In the genomic region with DNA sequence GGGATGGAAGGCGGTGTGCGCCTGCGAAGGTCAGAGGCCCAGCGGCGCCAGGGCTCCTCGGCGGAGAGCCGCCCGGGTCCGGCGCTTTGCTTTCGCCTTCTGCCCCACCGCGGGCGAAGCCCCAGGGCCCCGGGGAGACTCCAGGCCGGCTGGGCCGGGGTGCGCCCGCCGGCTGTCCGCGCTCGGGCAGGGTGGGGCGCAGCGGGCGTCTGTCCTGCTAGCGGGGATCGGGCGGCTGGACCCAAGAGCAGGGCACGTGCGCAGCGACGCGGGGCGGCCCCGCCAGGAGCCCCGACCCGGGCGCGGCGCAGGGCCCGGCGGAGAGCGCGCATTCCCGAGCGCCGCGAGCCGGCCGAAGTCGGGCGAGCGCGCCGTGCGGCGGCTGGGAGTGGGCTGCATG, we compare ENCODE assay signal across 8 cellular contexts. TPM values are rescaled to one million over a fixed set of nuclear protein-coding genes. Genes with fewer than 3 reads are reported as not detected.
DNase-seq lines count a peak whose midpoint lies in the region; ATAC-seq and TF ChIP-seq lines count a peak whose summit lies in the region.

No MANE protein-coding gene starts in this region.

- no peak for TF ChIP-seq POLR2A in upper lobe of left lung (IDR thresholded peaks at IDR 0.05)

- H3K9me3 Mint-ChIP-seq in activated naive CD4-positive, alpha-beta T cell treated with anti-CD3 and anti-CD28 coated beads for 36 hours, result no peaks in the 10 kb centered on the region
- H3K9me3 Mint-ChIP-seq in WTC11, result no peaks in the 10 kb centered on the region

- WGBS in upper lobe of left lung, 2 donors, result 3 to 7% methylated on average over 12 to 30 of the region's 59 CpGs

- peaks cover 9% of the 10 kb centered on the region for H3K4me1 Mint-ChIP-seq in activated naive CD4-positive, alpha-beta T cell treated with anti-CD3 and anti-CD28 coated beads for 36 hours (ENCODE audit: low read depth)
- H3K4me1 Mint-ChIP-seq in WTC11, result peaks cover 30% of the 10 kb centered on the region

- POLR2A ChIA-PET in WTC11 (lab: Charles Lee), result no interaction called here

- H3K36me3 Mint-ChIP-seq in activated naive CD4-positive, alpha-beta T cell treated with anti-CD3 and anti-CD28 coated beads for 36 hours (ENCODE audit: low read depth), result no peaks in the 10 kb centered on the region
- no peaks in the 10 kb centered on the region for H3K36me3 Mint-ChIP-seq in WTC11

- H3K4me3 Mint-ChIP-seq in activated naive CD4-positive, alpha-beta T cell treated with anti-CD3 and anti-CD28 coated beads for 36 hours, result peak overlapping the region; percentile 68
- peak overlapping the region; percentile 78 for H3K4me3 Mint-ChIP-seq in WTC11

- TF ChIP-seq CTCF in WTC11 (IDR thresholded peaks at IDR 0.05), result no peak
- no peak for TF ChIP-seq CTCF in upper lobe of left lung (IDR thresholded peaks at IDR 0.05)

- peak overlapping the region in 3 of 4 donors; percentile 47 to 56 (median 51) for H3K4me3 ChIP-seq in upper lobe of left lung

- no peaks in the 10 kb centered on the region for H3K9me3 ChIP-seq in upper lobe of left lung

- TF ChIP-seq EP300 in upper lobe of left lung (IDR thresholded peaks at IDR 0.05), result no peak

- no peaks in the 10 kb centered on the region for H3K36me3 ChIP-seq in upper lobe of left lung

- H3K4me1 ChIP-seq in upper lobe of left lung, result peaks cover 13 to 23% (median 16%) of the 10 kb centered on the region in 4 donors

- peak; percentile 36 for ATAC-seq in WTC11
- ATAC-seq in upper lobe of left lung (ENCODE audit: low FRiP score in 2 of 2), result peak in 1 of 2 donors; percentile 42

- CTCF ChIA-PET in activated naive CD4-positive, alpha-beta T cell treated with anti-CD3 and anti-CD28 coated beads for 36 hours (lab: Charles Lee), result interaction anchor here (0.9 to 3.0 kb wide), 5 partner anchors 9 to 529 kb away, joined by 3 to 7 read pairs (median 4); no protein-coding TSS in a partner anchor
- CTCF ChIA-PET in WTC11 (lab: Charles Lee), result interaction anchor here (0.9 to 4.7 kb wide), 6 partner anchors 9 to 529 kb away, joined by 3 to 45 read pairs (median 5); no protein-coding TSS in a partner anchor

- no peak overlapping the region for H3K27ac ChIP-seq in upper lobe of left lung

- no peak for DNase-seq in activated naive CD4-positive, alpha-beta T cell treated with anti-CD3 and anti-CD28 coated beads for 36 hours
- no peak for DNase-seq in activated naive CD4-positive, alpha-beta T cell (lab: John Stamatoyannopoulos, UW)
- DNase-seq in WTC11 (ENCODE audit: low spot score), result peak; percentile 41
- peak; percentile 43 for DNase-seq in iPS-NIHi7 (ENCODE audit: extremely low spot score)
- DNase-seq in upper lobe of left lung, result no peak
- DNase-seq in NCI-H187 (lab: John Stamatoyannopoulos, UW), result no peak
- no peak for DNase-seq in T-helper 9 cell
- no peak for DNase-seq in hippocampal formation (lab: John Stamatoyannopoulos, UW)

- no peak overlapping the region for H3K27ac Mint-ChIP-seq in activated naive CD4-positive, alpha-beta T cell treated with anti-CD3 and anti-CD28 coated beads for 36 hours
- no peak overlapping the region for H3K27ac Mint-ChIP-seq in WTC11

- H3K27me3 Mint-ChIP-seq in activated naive CD4-positive, alpha-beta T cell treated with anti-CD3 and anti-CD28 coated beads for 36 hours (ENCODE audit: low read depth), result peaks cover 68% of the 10 kb centered on the region
- H3K27me3 Mint-ChIP-seq in WTC11 (ENCODE audit: low read depth), result peaks cover 82% of the 10 kb centered on the region

- H3K27me3 ChIP-seq in upper lobe of left lung, result peaks cover 0 to 24% (median 12%) of the 10 kb centered on the region in 4 donors

- intact Hi-C loops in activated naive CD4-positive, alpha-beta T cell treated with anti-CD3 and anti-CD28 coated beads for 36 hours (cut with micrococcal nuclease), result no loop called here

TF ChIP-seq in WTC11, 78 proteins besides CTCF, POLR2A, EP300 and RAD21:
- TF ChIP-seq, protein P1, sequence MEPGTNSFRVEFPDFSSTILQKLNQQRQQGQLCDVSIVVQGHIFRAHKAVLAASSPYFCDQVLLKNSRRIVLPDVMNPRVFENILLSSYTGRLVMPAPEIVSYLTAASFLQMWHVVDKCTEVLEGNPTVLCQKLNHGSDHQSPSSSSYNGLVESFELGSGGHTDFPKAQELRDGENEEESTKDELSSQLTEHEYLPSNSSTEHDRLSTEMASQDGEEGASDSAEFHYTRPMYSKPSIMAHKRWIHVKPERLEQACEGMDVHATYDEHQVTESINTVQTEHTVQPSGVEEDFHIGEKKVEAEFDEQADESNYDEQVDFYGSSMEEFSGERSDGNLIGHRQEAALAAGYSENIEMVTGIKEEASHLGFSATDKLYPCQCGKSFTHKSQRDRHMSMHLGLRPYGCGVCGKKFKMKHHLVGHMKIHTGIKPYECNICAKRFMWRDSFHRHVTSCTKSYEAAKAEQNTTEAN (CRISPR knock-in tag; IDR thresholded peaks at IDR 0.05), result no peak
- 0 out of 2 replicates have a peak, but pooled peaks have one; percentile 34 for TF ChIP-seq KAT7 (CRISPR knock-in tag; IDR thresholded peaks at IDR 0.05; ENCODE audit: borderline replicate concordance)
- TF ChIP-seq TEAD4 (CRISPR knock-in tag; IDR thresholded peaks at IDR 0.05), result no peak
- TF ChIP-seq FOXP1 (CRISPR knock-in tag; IDR thresholded peaks at IDR 0.05; ENCODE audit: borderline replicate concordance), result no peak
- no peak for TF ChIP-seq ZNF138 (CRISPR knock-in tag; conservative IDR thresholded peaks at IDR 0.05)
- TF ChIP-seq, protein P2, sequence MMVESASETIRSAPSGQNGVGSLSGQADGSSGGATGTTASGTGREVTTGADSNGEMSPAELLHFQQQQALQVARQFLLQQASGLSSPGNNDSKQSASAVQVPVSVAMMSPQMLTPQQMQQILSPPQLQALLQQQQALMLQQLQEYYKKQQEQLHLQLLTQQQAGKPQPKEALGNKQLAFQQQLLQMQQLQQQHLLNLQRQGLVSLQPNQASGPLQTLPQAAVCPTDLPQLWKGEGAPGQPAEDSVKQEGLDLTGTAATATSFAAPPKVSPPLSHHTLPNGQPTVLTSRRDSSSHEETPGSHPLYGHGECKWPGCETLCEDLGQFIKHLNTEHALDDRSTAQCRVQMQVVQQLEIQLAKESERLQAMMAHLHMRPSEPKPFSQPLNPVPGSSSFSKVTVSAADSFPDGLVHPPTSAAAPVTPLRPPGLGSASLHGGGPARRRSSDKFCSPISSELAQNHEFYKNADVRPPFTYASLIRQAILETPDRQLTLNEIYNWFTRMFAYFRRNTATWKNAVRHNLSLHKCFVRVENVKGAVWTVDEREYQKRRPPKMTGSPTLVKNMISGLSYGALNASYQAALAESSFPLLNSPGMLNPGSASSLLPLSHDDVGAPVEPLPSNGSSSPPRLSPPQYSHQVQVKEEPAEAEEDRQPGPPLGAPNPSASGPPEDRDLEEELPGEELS (CRISPR knock-in tag; IDR thresholded peaks at IDR 0.05), result no peak
- TF ChIP-seq ELF4 (CRISPR knock-in tag; IDR thresholded peaks at IDR 0.05; ENCODE audit: low read depth), result no peak
- TF ChIP-seq ESRRA (CRISPR knock-in tag; IDR thresholded peaks at IDR 0.05; ENCODE audit: borderline replicate concordance), result no peak
- no peak for TF ChIP-seq NR1H2 (CRISPR knock-in tag; IDR thresholded peaks at IDR 0.05)
- TF ChIP-seq, protein P3, sequence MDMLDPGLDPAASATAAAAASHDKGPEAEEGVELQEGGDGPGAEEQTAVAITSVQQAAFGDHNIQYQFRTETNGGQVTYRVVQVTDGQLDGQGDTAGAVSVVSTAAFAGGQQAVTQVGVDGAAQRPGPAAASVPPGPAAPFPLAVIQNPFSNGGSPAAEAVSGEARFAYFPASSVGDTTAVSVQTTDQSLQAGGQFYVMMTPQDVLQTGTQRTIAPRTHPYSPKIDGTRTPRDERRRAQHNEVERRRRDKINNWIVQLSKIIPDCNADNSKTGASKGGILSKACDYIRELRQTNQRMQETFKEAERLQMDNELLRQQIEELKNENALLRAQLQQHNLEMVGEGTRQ (CRISPR knock-in tag; IDR thresholded peaks at IDR 0.05), result peak; percentile 42
- no peak for TF ChIP-seq ZNF396 (CRISPR knock-in tag; IDR thresholded peaks at IDR 0.05; ENCODE audit: borderline replicate concordance)

RNA-seq across cellular contexts. Expression of a gene that starts 0.6 kb away (rescaled TPM):
- total RNA-seq in activated naive CD4-positive, alpha-beta T cell treated with anti-CD3 and anti-CD28 coated beads for 36 hours, result not detected
- total RNA-seq in WTC11 (2021), result 9.9 to 14.0 TPM (median 10.7 TPM) in 3 replicates
- 10 to 100 TPM in 5 of 6 donors, 1 to 10 TPM in 1; 3.6 to 41.5 (median 14.1) TPM for total RNA-seq in upper lobe of left lung

RNA-seq across cellular contexts. Expression of a gene that starts 40.1 kb away (rescaled TPM):
- under 1 TPM; 0.20 to 0.60 TPM for total RNA-seq in activated naive CD4-positive, alpha-beta T cell treated with anti-CD3 and anti-CD28 coated beads for 36 hours
- total RNA-seq in WTC11 (2021) (5.9 to 7.6 TPM (median 6.3 TPM) in 3 replicates), upper lobe of left lung (10 to 100 TPM; 15.0 to 47.1 (median 31.2) TPM)

Comparison
In these comparisons a context has a peak if more than half of its experiments do, and no peak if none do; other contexts are left out.
1. DNase-seq: peak in WTC11 (single experiment) and iPS-NIHi7 (single experiment); none in activated naive CD4-positive, alpha-beta T cell treated with anti-CD3 and anti-CD28 coated beads for 36 hours (single experiment), activated naive CD4-positive, alpha-beta T cell (0 of 4), upper lobe of left lung (0 of 2), NCI-H187 (0 of 2), T-helper 9 cell (single experiment) and hippocampal formation (0 of 2).